13 cellular contexts compared by ENCODE assay signal in genomic region chr3:171407746-171408145, GRCh38. TPM values are rescaled to one million over a fixed set of nuclear protein-coding genes. Genes with fewer than 3 reads are reported as not detected.
DNase-seq lines count a peak whose midpoint lies in the region; ATAC-seq, FAIRE-seq and TF ChIP-seq lines count a peak whose summit lies in the region.
"Had no signal": no experiment of that assay in that cellular context is flagged by ENCODE, and none has a peak within 500 bp of the region (broad histone marks: within the 10 kb centered on the region; RNA-seq: fewer than 3 reads in every experiment).

No MANE protein-coding gene starts in this region.

- no peak overlapping the region for H3K18ac ChIP-seq in H9 (ENCODE audit: insufficient read length, low read depth, low read length)

- H3K4me3 ChIP-seq in HEK293 (ENCODE audit: low read depth, low read length) = no peak overlapping the region

- H2BK12ac ChIP-seq in H9 (ENCODE audit: insufficient read length, low read depth, low read length) = no peak overlapping the region

- H3K9me3 ChIP-seq in HEK293 (ENCODE audit: control insufficient read depth, insufficient read depth, low read depth, low read length) (no peaks in the 10 kb centered on the region), H9 (ENCODE audit: control insufficient read depth, low read depth, low read length) (no peaks in the 10 kb centered on the region)

- H2BK5ac ChIP-seq in H9 (ENCODE audit: insufficient read length, low read length) = no peak overlapping the region

- H3K56ac ChIP-seq in H9 (ENCODE audit: insufficient read length, low read depth, low read length) = no peak overlapping the region

- H3K79me2 ChIP-seq in H9 (ENCODE audit: insufficient read depth, low read length) = peaks cover 2% of the 10 kb centered on the region

- peak overlapping the region; percentile 40 for H3K4me3 Mint-ChIP-seq in activated T-helper 17 cell treated with anti-CD3 and anti-CD28 coated beads, Interleukin-2, amount 50 U/mL, for 72 hours
- no peak overlapping the region for H3K4me3 Mint-ChIP-seq in H9

- H3K27ac ChIP-seq in HEK293 (ENCODE audit: extremely low read depth, low read depth, low read length) = no peak overlapping the region
- no peak overlapping the region for H3K27ac ChIP-seq in H9 (ENCODE audit: insufficient read length, low read depth, low read length)

- no CpG with 5 or more reads among the region's 4 CpGs for WGBS in H9 (ENCODE audit: extremely low coverage, insufficient read length, low lambda C conversion rate)

- H3K4ac ChIP-seq in H9 (ENCODE audit: low read depth, low read length) = no peak overlapping the region

- H3K36me3 Mint-ChIP-seq in activated T-helper 17 cell treated with anti-CD3 and anti-CD28 coated beads, Interleukin-2, amount 50 U/mL, for 72 hours (ENCODE audit: low read depth) = peaks cover 11% of the 10 kb centered on the region
- peaks cover 0 to 8% (median 0%) of the 10 kb centered on the region in 3 experiments; a peak in 2 of 7 replicates for H3K36me3 Mint-ChIP-seq in H9 (ENCODE audit: insufficient read depth in 1 of 3, low read depth in 3 of 3)

- H3K4me1 ChIP-seq in HEK293 (ENCODE audit: control insufficient read depth, insufficient read depth, low read length) = no peaks in the 10 kb centered on the region
- no peaks in the 10 kb centered on the region for H3K4me1 ChIP-seq in H9 (ENCODE audit: insufficient read depth, low read length)

- no peaks in the 10 kb centered on the region for H3K27me3 ChIP-seq in H9 (ENCODE audit: insufficient read depth, low read length)

- H4K20me1 ChIP-seq in H9 (ENCODE audit: control insufficient read depth, insufficient read depth, insufficient read length) = no peaks in the 10 kb centered on the region

- H3K27me3 Mint-ChIP-seq in activated T-helper 17 cell treated with anti-CD3 and anti-CD28 coated beads, Interleukin-2, amount 50 U/mL, for 72 hours = no peaks in the 10 kb centered on the region
- no peaks in the 10 kb centered on the region for H3K27me3 Mint-ChIP-seq in H9 (ENCODE audit: low read depth)

- no peak overlapping the region for H3K23ac ChIP-seq in H9 (ENCODE audit: insufficient read length, low read depth, low read length)

- H3K9ac ChIP-seq in H9 (ENCODE audit: extremely low read depth, insufficient read length, low read length) = no peak overlapping the region

- H3K4me2 ChIP-seq in H9 (ENCODE audit: insufficient read depth, insufficient read length, low read length) = no peak overlapping the region

- H4K5ac ChIP-seq in H9 (ENCODE audit: insufficient read length, low read depth, low read length) = no peak overlapping the region

- peaks cover 2% of the 10 kb centered on the region for H3K79me1 ChIP-seq in H9 (ENCODE audit: insufficient read depth, low read depth, low read length, poor library complexity, severe bottlenecking)

- H2BK15ac ChIP-seq in H9 (ENCODE audit: low read depth, low read length) = no peak overlapping the region

- POLR2A ChIA-PET in HEK293 (lab: Yijun Ruan, JAX) = no interaction called here

- no peaks in the 10 kb centered on the region for H3K36me3 ChIP-seq in HEK293 (ENCODE audit: control insufficient read depth in 2 of 2, insufficient read depth in 1 of 2, low read length in 2 of 2)

- CTCF ChIA-PET in HEK293 (lab: Yijun Ruan, JAX) = no interaction called here

- peak; percentile 71 for DNase-seq in AG20443 (ENCODE audit: low spot score)
- peak; percentile 49 for DNase-seq in hepatic stellate cell (ENCODE audit: low spot score)
- DNase-seq in frontal cortex (ENCODE audit: low spot score in 2 of 2) = no peak
- no peak for DNase-seq in NCI-H187 (lab: John Stamatoyannopoulos, UW)
- DNase-seq in H9 = no peak
- DNase-seq: cortex of kidney, hypothalamus, midbrain, MM.1S, NCI-H526 had no signal

- TF ChIP-seq CTCF in HEK293 (tag by site-specific recombination; IDR thresholded peaks at IDR 0.05) = no peak
- TF ChIP-seq CTCF in H9 (conservative IDR thresholded peaks at IDR 0.05) = no peak

- no peak overlapping the region for H2BK120ac ChIP-seq in H9 (ENCODE audit: low read depth, low read length, poor library complexity, severe bottlenecking)

- H3K4me1 Mint-ChIP-seq in activated T-helper 17 cell treated with anti-CD3 and anti-CD28 coated beads, Interleukin-2, amount 50 U/mL, for 72 hours = peaks cover 37% of the 10 kb centered on the region
- peaks cover 12 to 17% of the 10 kb centered on the region in 2 experiments for H3K4me1 Mint-ChIP-seq in H9

- peak overlapping the region; percentile 74 for H3K27ac Mint-ChIP-seq in activated T-helper 17 cell treated with anti-CD3 and anti-CD28 coated beads, Interleukin-2, amount 50 U/mL, for 72 hours
- H3K27ac Mint-ChIP-seq in H9 = no peak overlapping the region

- H3K14ac ChIP-seq in H9 (ENCODE audit: insufficient read depth, low read length) = no peak overlapping the region

- no peak overlapping the region for H3T11ph ChIP-seq in H9 (ENCODE audit: low read length)

- no peak overlapping the region for H2AFZ ChIP-seq in H9 (ENCODE audit: low read length)

- no peak overlapping the region for H4K8ac ChIP-seq in H9 (replicated peaks; ENCODE audit: insufficient read length, low read depth, low read length)

- H4K91ac ChIP-seq in H9 (ENCODE audit: insufficient read length, low read depth, low read length) = no peak overlapping the region

- no peak for FAIRE-seq in frontal cortex (lab: Jason Lieb, UNC)

- peak; percentile 93 for ATAC-seq in activated T-helper 17 cell treated with anti-CD3 and anti-CD28 coated beads, Interleukin-2, amount 50 U/mL, for 72 hours (replicated peaks)
- ATAC-seq in GM18907 (IDR thresholded peaks at IDR 0.05; ENCODE audit: unreplicated experiment) = no peak

- H3K23me2 ChIP-seq in H9 (ENCODE audit: insufficient read length, low read depth, low read length, poor library complexity, severe bottlenecking) = no peaks in the 10 kb centered on the region

- no peak overlapping the region for H2BK20ac ChIP-seq in H9 (ENCODE audit: low read depth, low read length, poor library complexity, severe bottlenecking)

- H3K9me3 Mint-ChIP-seq in activated T-helper 17 cell treated with anti-CD3 and anti-CD28 coated beads, Interleukin-2, amount 50 U/mL, for 72 hours = peaks cover 8% of the 10 kb centered on the region
- H3K9me3 Mint-ChIP-seq in H9 = no peaks in the 10 kb centered on the region; a peak in 1 of 5 replicates

- H2AK5ac ChIP-seq in H9 (ENCODE audit: insufficient read length, low read length) = no peak overlapping the region

TF ChIP-seq in HEK293, 187 proteins besides CTCF, POLR2A, EP300 and RAD21:
- no peak for TF ChIP-seq ZNF473 (tag by site-specific recombination; IDR thresholded peaks at IDR 0.05)
- no peak for TF ChIP-seq ZNF623 (tag by site-specific recombination; IDR thresholded peaks at IDR 0.05)
- no peak for TF ChIP-seq ZNF112 (tag by site-specific recombination; IDR thresholded peaks at IDR 0.05)
- TF ChIP-seq ZNF704 (tag by site-specific recombination; IDR thresholded peaks at IDR 0.05) = no peak
- TF ChIP-seq ZFP69B (tag by site-specific recombination; IDR thresholded peaks at IDR 0.05) = no peak
- 0 out of 2 replicates have a peak, but pooled peaks have one; percentile 10 for TF ChIP-seq PRDM6 (tag by site-specific recombination; IDR thresholded peaks at IDR 0.05)
- no peak for TF ChIP-seq ZNF639 (tag by site-specific recombination; IDR thresholded peaks at IDR 0.05)
- TF ChIP-seq ZNF747 (tag by site-specific recombination; IDR thresholded peaks at IDR 0.05) = no peak
- no peak for TF ChIP-seq IKZF3 (tag by site-specific recombination; IDR thresholded peaks at IDR 0.05)
- TF ChIP-seq GFI1B (tag by site-specific recombination; IDR thresholded peaks at IDR 0.05) = no peak
- TF ChIP-seq ZNF510 (tag by site-specific recombination; IDR thresholded peaks at IDR 0.05; ENCODE audit: insufficient replicate concordance) = no peak
- TF ChIP-seq ZBTB21 (tag by site-specific recombination; IDR thresholded peaks at IDR 0.05) = no peak
- 0 out of 2 replicates have a peak, but pooled peaks have one; percentile 11 for TF ChIP-seq ZNF629 (tag by site-specific recombination; IDR thresholded peaks at IDR 0.05)
- TF ChIP-seq ZSCAN16 (tag by site-specific recombination; IDR thresholded peaks at IDR 0.05) = no peak

RNA-seq across cellular contexts. Expression of gene TNIK, which starts 52.5 kb away (rescaled TPM):
- 10 to 100 TPM; 28.6 to 43.8 TPM for total RNA-seq in activated T-helper 17 cell treated with anti-CD3 and anti-CD28 coated beads, Interleukin-2, amount 50 U/mL, for 72 hours
- total RNA-seq in frontal cortex = 75.4 TPM
- total RNA-seq in H9 (2021) = 10.2 and 15.9 TPM in 2 replicates

Comparison
In these comparisons a context has a peak if more than half of its experiments do, and no peak if none do; other contexts are left out.
1. DNase-seq: peak in AG20443 (single experiment) and hepatic stellate cell (single experiment); none in frontal cortex (0 of 2), NCI-H187 (0 of 2) and H9 (single experiment).